In genomic region chr7:107975394-107976013, GRCh38 we compare ENCODE assay signal across 24 cellular contexts. TPM values are rescaled to one million over a fixed set of nuclear protein-coding genes. Genes with fewer than 3 reads are reported as not detected.
DNase-seq lines count a peak whose midpoint lies in the region; ATAC-seq, FAIRE-seq and TF ChIP-seq lines count a peak whose summit lies in the region.
"Had no signal": no experiment of that assay in that cellular context is flagged by ENCODE, and none has a peak within 500 bp of the region (broad histone marks: within the 10 kb centered on the region; RNA-seq: fewer than 3 reads in every experiment).

No MANE protein-coding gene starts in this region.

- H3K4me3 ChIP-seq in left ventricle myocardium inferior = no peak overlapping the region
- H3K4me3 ChIP-seq in endothelial cell of umbilical vein (replicated peaks in 1 of 3; ENCODE audit: insufficient read depth in 1 of 3, low read depth in 1 of 3, low read length in 3 of 3) = no peak overlapping the region
- no peak overlapping the region for H3K4me3 ChIP-seq in subcutaneous abdominal adipose tissue (ENCODE audit: low read depth in 1 of 5, low read length in 5 of 5)
- H3K4me3 ChIP-seq in right lobe of liver = no peak overlapping the region
- H3K4me3 ChIP-seq: SJCRH30 had no signal

- no peaks in the 10 kb centered on the region for H3K27me3 ChIP-seq in left ventricle myocardium inferior (ENCODE audit: low read depth)
- no peaks in the 10 kb centered on the region for H3K27me3 ChIP-seq in endothelial cell of umbilical vein (ENCODE audit: control insufficient read depth in 2 of 2, insufficient read depth in 2 of 2, low read length in 2 of 2)
- H3K27me3 ChIP-seq in subcutaneous abdominal adipose tissue (ENCODE audit: control insufficient read depth in 5 of 5, insufficient read depth in 4 of 5, low read length in 5 of 5) = no peaks in the 10 kb centered on the region
- H3K27me3 ChIP-seq in right lobe of liver = no peaks in the 10 kb centered on the region
- H3K27me3 ChIP-seq: SJCRH30 had no signal

- no peak overlapping the region for H2AFZ ChIP-seq in endothelial cell of umbilical vein (ENCODE audit: low read depth, low read length)

- CTCF ChIA-PET in endothelial cell of umbilical vein (lab: Charles Lee) = no interaction called here

- POLR2A ChIA-PET in endothelial cell of umbilical vein (lab: Charles Lee) = interaction anchor here (1.6 kb wide), 1 partner anchor 8 kb away, joined by 3 read pairs; no protein-coding TSS in a partner anchor

- H3K4me3 Mint-ChIP-seq in neural crest cell = no peak overlapping the region
- H3K4me3 Mint-ChIP-seq: CD8-positive, alpha-beta memory T cell; HFFc6 had no signal

- H3K4me1 ChIP-seq in left ventricle myocardium inferior (peaks cover 62% of the 10 kb centered on the region), endothelial cell of umbilical vein (ENCODE audit: control insufficient read depth, extremely low read depth, insufficient read depth, low read length) (peaks cover 50% of the 10 kb centered on the region), subcutaneous abdominal adipose tissue (ENCODE audit: control insufficient read depth in 5 of 5, insufficient read depth in 5 of 5, low read length in 5 of 5) (peaks cover 16 to 58% (median 46%) of the 10 kb centered on the region in 5 donors), right lobe of liver (peaks cover 0 to 26% (median 3%) of the 10 kb centered on the region in 4 donors)

- BruUV-seq in endothelial cell of umbilical vein (replicated peaks; lab: Mats Ljungman, UMichigan) = no TSS peak

- H3K27ac ChIP-seq in left ventricle myocardium inferior (replicated peaks) = peak overlapping the region; percentile 91
- no peak overlapping the region for H3K27ac ChIP-seq in endothelial cell of umbilical vein (ENCODE audit: insufficient read depth, low read depth, low read length)
- H3K27ac ChIP-seq in subcutaneous abdominal adipose tissue (ENCODE audit: low read depth, low read length) = peak overlapping the region; percentile 42
- no peak overlapping the region for H3K27ac ChIP-seq in right lobe of liver
- H3K27ac ChIP-seq: C4-2B, HL-60, SJCRH30 had no signal

- FAIRE-seq in endothelial cell of umbilical vein (lab: Jason Lieb, UNC) = no peak
- FAIRE-seq: G401.6, GM12892, H54 had no signal

- ATAC-seq in left ventricle myocardium superior (no peak), right lobe of liver (no peak), HG02678 (IDR thresholded peaks at IDR 0.05; ENCODE audit: unreplicated experiment) (no peak)

- TF ChIP-seq CTCF in left ventricle myocardium inferior (IDR thresholded peaks at IDR 0.05; ENCODE audit: borderline replicate concordance) (no peak), endothelial cell of umbilical vein (IDR thresholded peaks at IDR 0.05; ENCODE audit: extremely low read depth in 1 of 2, insufficient read depth in 1 of 2, low read depth in 1 of 2, low read length in 2 of 2) (no peak), neural crest cell (conservative IDR thresholded peaks at IDR 0.05) (no peak), right lobe of liver (IDR thresholded peaks at IDR 0.05) (no peak)

- peaks cover 22% of the 10 kb centered on the region for H3K4me1 Mint-ChIP-seq in neural crest cell
- H3K4me1 Mint-ChIP-seq: CD8-positive, alpha-beta memory T cell had no signal

- peak overlapping the region; percentile 2 for H3K27ac Mint-ChIP-seq in neural crest cell (ENCODE audit: unreplicated experiment)
- H3K27ac Mint-ChIP-seq: CD8-positive, alpha-beta memory T cell; HFFc6 had no signal

- H3K36me3 ChIP-seq in left ventricle myocardium inferior (peaks cover 54% of the 10 kb centered on the region), endothelial cell of umbilical vein (ENCODE audit: control insufficient read depth in 2 of 2, extremely low read depth in 1 of 2, insufficient read depth in 2 of 2, low read length in 2 of 2) (peaks cover 62 to 68% of the 10 kb centered on the region in 2 experiments), subcutaneous abdominal adipose tissue (ENCODE audit: control insufficient read depth in 5 of 5, insufficient read depth in 5 of 5, low read length in 5 of 5) (peaks cover 16 to 49% (median 37%) of the 10 kb centered on the region in 5 donors), right lobe of liver (peaks cover 0 to 6% (median 0%) of the 10 kb centered on the region in 4 donors)

- H3K9me3 ChIP-seq in left ventricle myocardium inferior (replicated peaks) (no peaks in the 10 kb centered on the region), endothelial cell of umbilical vein (replicated peaks; ENCODE audit: control insufficient read depth, insufficient read depth, low read length) (no peaks in the 10 kb centered on the region), subcutaneous abdominal adipose tissue (ENCODE audit: control insufficient read depth in 5 of 5, low read length in 5 of 5) (no peaks in the 10 kb centered on the region), right lobe of liver (no peaks in the 10 kb centered on the region)
- H3K9me3 ChIP-seq: SJCRH30 had no signal

- DNase-seq in left ventricle myocardium inferior (no peak), left ventricle myocardium superior (no peak), endothelial cell of umbilical vein (ENCODE audit: low read depth, low spot score) (no peak), neural crest cell (ENCODE audit: low read depth, low spot score) (no peak), right lobe of liver (no peak)
- no peak for DNase-seq in stimulated activated naive CD4-positive, alpha-beta T cell (lab: John Stamatoyannopoulos, UW)
- DNase-seq: CD8-positive, alpha-beta memory T cell; HFFc6; KG1; NCI-H1105; NCI-H146; NCI-H2029; NCI-H226; NCI-H510A treated with DMSO at 0.1 percent for 48 hours; NCI-H748 treated with DMSO at 0.1 percent for 48 hours; NK-92 treated with Interleukin-12 subunit alpha and Interleukin-12 subunit beta, amount 100 ng/mL, for 24 hours; SJCRH30 had no signal

- peaks cover 3% of the 10 kb centered on the region for H4K20me1 ChIP-seq in endothelial cell of umbilical vein (replicated peaks; ENCODE audit: control insufficient read depth, extremely low read depth, insufficient read depth, low read length)

- peaks cover 81% of the 10 kb centered on the region for H3K79me2 ChIP-seq in endothelial cell of umbilical vein (ENCODE audit: control insufficient read depth, insufficient read depth, low read length)

- dilution Hi-C loops in endothelial cell of umbilical vein (cut with MboI; ENCODE audit: extremely low pct_ligation_motif_present, low sequenced_read_pairs) = no loop called here

- peaks cover 21% of the 10 kb centered on the region for H3K36me3 Mint-ChIP-seq in neural crest cell (ENCODE audit: low read depth)
- H3K36me3 Mint-ChIP-seq: CD8-positive, alpha-beta memory T cell had no signal

- H3K4me2 ChIP-seq in endothelial cell of umbilical vein (ENCODE audit: insufficient read depth, low read length) = no peak overlapping the region

- TF ChIP-seq POLR2A in endothelial cell of umbilical vein (IDR thresholded peaks at IDR 0.05; ENCODE audit: low read depth, low read length) = peak; percentile 8
- TF ChIP-seq POLR2A in right lobe of liver (IDR thresholded peaks at IDR 0.05) = no peak

- no peaks in the 10 kb centered on the region for H3K27me3 Mint-ChIP-seq in neural crest cell (ENCODE audit: low read depth)

- intact Hi-C loops in left ventricle myocardium inferior (cut with micrococcal nuclease) = no loop called here
- intact Hi-C loops in left ventricle myocardium superior (cut with micrococcal nuclease) = no loop called here
- intact Hi-C loops in endothelial cell of umbilical vein (cut with micrococcal nuclease) = no loop called here
- intact Hi-C loops in right lobe of liver (cut with DNase I) = no loop called here

- no peaks in the 10 kb centered on the region for H3K9me3 Mint-ChIP-seq in neural crest cell
- H3K9me3 Mint-ChIP-seq: HFFc6 had no signal

- H3K9ac ChIP-seq in endothelial cell of umbilical vein (replicated peaks; ENCODE audit: extremely low read depth, insufficient read depth, low read length) = no peak overlapping the region
- no peak overlapping the region for H3K9ac ChIP-seq in subcutaneous abdominal adipose tissue (ENCODE audit: low read length in 5 of 5)

- 82% methylated on average over 6 of the region's 13 CpGs for WGBS in right lobe of liver (ENCODE audit: insufficient coverage, low coverage, low lambda C conversion rate, missing lambda C conversion rate)

- H3K9me1 ChIP-seq in endothelial cell of umbilical vein (replicated peaks; ENCODE audit: control insufficient read depth, extremely low read depth, insufficient read depth, low read length) = no peaks in the 10 kb centered on the region

TF ChIP-seq in endothelial cell of umbilical vein, 7 proteins besides CTCF, POLR2A, EP300 and RAD21:
- TF ChIP-seq FOS (IDR thresholded peaks at IDR 0.05; ENCODE audit: borderline replicate concordance, insufficient read depth, low read length) = no peak
- TF ChIP-seq JUN (IDR thresholded peaks at IDR 0.05; ENCODE audit: borderline replicate concordance, insufficient read depth, insufficient read length, low read depth) = no peak
- no peak for TF ChIP-seq POLR2AphosphoS5 (IDR thresholded peaks at IDR 0.05; ENCODE audit: insufficient read depth, low read depth, low read length)
- no peak for TF ChIP-seq MAX (IDR thresholded peaks at IDR 0.05; ENCODE audit: insufficient read depth, insufficient read length)
- no peak for TF ChIP-seq GATA2 (IDR thresholded peaks at IDR 0.05; ENCODE audit: insufficient read depth, insufficient read length, low read depth, low read length)
- no peak for TF ChIP-seq MYC (IDR thresholded peaks at IDR 0.05; ENCODE audit: low read depth, low read length)
- no peak for TF ChIP-seq EZH2 (IDR thresholded peaks at IDR 0.05; ENCODE audit: borderline replicate concordance, low read depth, low read length, severe bottlenecking)

RNA-seq across cellular contexts. Expression of gene LAMB1, which starts 27.5 kb away (rescaled TPM):
- total RNA-seq in left ventricle myocardium inferior = 60.0 TPM
- total RNA-seq in left ventricle myocardium superior = 56.1 TPM
- 703 and 734 TPM in 2 replicates for total RNA-seq in endothelial cell of umbilical vein
- 588 and 591 TPM in 2 replicates for polyA plus RNA-seq in endothelial cell of umbilical vein
- 325 and 368 TPM in 2 replicates for polyA plus RNA-seq in endothelial cell of umbilical vein (2011; cell fraction: cytosol; rRNA removed)
- 2,332 and 2,533 TPM in 2 replicates for polyA plus RNA-seq in endothelial cell of umbilical vein (2011; cell fraction: nucleus; rRNA removed)
- 625 and 739 TPM in 2 replicates for polyA plus RNA-seq in endothelial cell of umbilical vein (2012)
- 1,649 and 1,751 TPM in 2 replicates for polyA minus RNA-seq in endothelial cell of umbilical vein
- polyA minus RNA-seq in endothelial cell of umbilical vein (2011; cell fraction: cytosol; rRNA and poly(A)+ RNA removed) = 25.5 TPM
- polyA minus RNA-seq in endothelial cell of umbilical vein (2011; cell fraction: nucleus; rRNA and poly(A)+ RNA removed) = 1,355 and 1,366 TPM in 2 replicates
- 127 and 131 TPM in 2 replicates for total RNA-seq in neural crest cell
- 10 to 100 TPM; 14.9 to 61.0 (median 28.9) TPM for total RNA-seq in right lobe of liver
- total RNA-seq: CD8-positive, alpha-beta memory T cell had no signal

Comparison
In these comparisons a context has a peak if more than half of its experiments do, and no peak if none do; other contexts are left out.
1. H3K27ac ChIP-seq: peak in left ventricle myocardium inferior (single experiment) and subcutaneous abdominal adipose tissue (single experiment); none in endothelial cell of umbilical vein (single experiment) and right lobe of liver (0 of 3).